Comparison of ENCODE assay signal across 29 cellular contexts in genomic region chr12:66552753-66553152, GRCh38.
DNase-seq lines count a peak whose midpoint lies in the region; ATAC-seq, FAIRE-seq and TF ChIP-seq lines count a peak whose summit lies in the region.
"Had no signal": no experiment of that assay in that cellular context is flagged by ENCODE, and none has a peak within 500 bp of the region (broad histone marks: within the 10 kb centered on the region; RNA-seq: fewer than 3 reads in every experiment).

No MANE protein-coding gene starts in this region.

- H2AFZ ChIP-seq in astrocyte (ENCODE audit: low read depth, low read length) (no peak overlapping the region), neuronal stem cell (ENCODE audit: low read length) (no peak overlapping the region)
- H2AFZ ChIP-seq: PC-9 had no signal

- H3K36me3 ChIP-seq in astrocyte (ENCODE audit: insufficient read depth, low read length) (no peaks in the 10 kb centered on the region), neuronal stem cell (replicated peaks in 1 of 2; ENCODE audit: control insufficient read depth in 2 of 2, insufficient read depth in 2 of 2, low read length in 2 of 2) (no peaks in the 10 kb centered on the region), thyroid gland (no peaks in the 10 kb centered on the region)
- H3K36me3 ChIP-seq: BE2C, HAP-1, MG63 had no signal

- H3K79me2 ChIP-seq in astrocyte (ENCODE audit: insufficient read depth, low read length): no peaks in the 10 kb centered on the region

- H3K23ac ChIP-seq in neuronal stem cell (ENCODE audit: low read depth, low read length, poor library complexity): no peak overlapping the region

- H3K4ac ChIP-seq in neuronal stem cell (ENCODE audit: low read length): no peak overlapping the region

- no peak overlapping the region for H3K9ac ChIP-seq in astrocyte (ENCODE audit: low read length)
- no peak overlapping the region for H3K9ac ChIP-seq in neuronal stem cell (ENCODE audit: low read depth, low read length, poor library complexity)

- H3K79me1 ChIP-seq in neuronal stem cell (ENCODE audit: low read depth, low read length): peaks cover 4% of the 10 kb centered on the region

- H3K27me3 ChIP-seq in astrocyte (ENCODE audit: insufficient read depth, low read length): no peaks in the 10 kb centered on the region
- H3K27me3 ChIP-seq in neuronal stem cell (ENCODE audit: control insufficient read depth in 3 of 3, insufficient read depth in 3 of 3, low read depth in 1 of 3, low read length in 3 of 3): no peaks in the 10 kb centered on the region
- H3K27me3 ChIP-seq in thyroid gland: no peaks in the 10 kb centered on the region
- H3K27me3 ChIP-seq: BE2C, MG63 had no signal

- H4K91ac ChIP-seq in neuronal stem cell (ENCODE audit: low read depth, low read length, poor library complexity): no peak overlapping the region

- H3K27me3 Mint-ChIP-seq in astrocyte (ENCODE audit: low read depth, unreplicated experiment): no peaks in the 10 kb centered on the region

- H3K4me3 Mint-ChIP-seq in astrocyte (ENCODE audit: unreplicated experiment): no peak overlapping the region
- H3K4me3 Mint-ChIP-seq: CD14-positive monocyte; CD8-positive, alpha-beta memory T cell had no signal

- no peak overlapping the region for H2BK120ac ChIP-seq in neuronal stem cell (ENCODE audit: low read depth, low read length)

- H3K18ac ChIP-seq in neuronal stem cell (ENCODE audit: low read length): no peak overlapping the region

- no peaks in the 10 kb centered on the region for H4K20me1 ChIP-seq in astrocyte (ENCODE audit: insufficient read depth, low read length)

- H2BK15ac ChIP-seq in neuronal stem cell (ENCODE audit: low read length): no peak overlapping the region

- no peak for ATAC-seq in HG03469 (IDR thresholded peaks at IDR 0.05; ENCODE audit: unreplicated experiment)
- ATAC-seq: K562 had no signal

- H3K14ac ChIP-seq in neuronal stem cell (ENCODE audit: low read length): no peak overlapping the region

- no peak for FAIRE-seq in astrocyte (lab: Jason Lieb, UNC)
- FAIRE-seq: GM18507, K562 had no signal

- H2BK5ac ChIP-seq in neuronal stem cell (ENCODE audit: low read length): no peak overlapping the region

- H3K4me2 ChIP-seq in astrocyte (ENCODE audit: low read length) (no peak overlapping the region), neuronal stem cell (ENCODE audit: insufficient read depth, low read length, poor library complexity, severe bottlenecking) (no peak overlapping the region)
- H3K4me2 ChIP-seq: PC-9 had no signal

- no peaks in the 10 kb centered on the region for H3K36me3 Mint-ChIP-seq in astrocyte (ENCODE audit: low read depth, unreplicated experiment)
- H3K36me3 Mint-ChIP-seq: CD14-positive monocyte; CD8-positive, alpha-beta memory T cell had no signal

- no peaks in the 10 kb centered on the region for H3K4me1 ChIP-seq in astrocyte (ENCODE audit: insufficient read depth, low read length)
- no peaks in the 10 kb centered on the region for H3K4me1 ChIP-seq in neuronal stem cell (ENCODE audit: control insufficient read depth in 2 of 2, insufficient read depth in 1 of 2, low read depth in 1 of 2, low read length in 2 of 2)
- H3K4me1 ChIP-seq in thyroid gland: no peaks in the 10 kb centered on the region
- H3K4me1 ChIP-seq: BE2C, HAP-1 had no signal

- no peak overlapping the region for H2AK5ac ChIP-seq in neuronal stem cell (ENCODE audit: low read depth, low read length)

- peaks cover 3% of the 10 kb centered on the region for H3K4me1 Mint-ChIP-seq in astrocyte (ENCODE audit: low read depth, unreplicated experiment)

- no peak for TF ChIP-seq POLR2A in thyroid gland (IDR thresholded peaks at IDR 0.05)

- DNase-seq in EH (ENCODE audit: low read depth) (peak; percentile 1), HT1080 (ENCODE audit: low read depth) (peak; percentile 30), astrocyte (ENCODE audit: low read depth) (peak; percentile 18), fibroblast of mammary gland (ENCODE audit: low read depth) (peak; percentile 5), neuronal stem cell (ENCODE audit: low spot score) (no peak), thyroid gland (no peak), DMS79 treated with DMSO at 0.1 percent for 48 hours (lab: John Stamatoyannopoulos, UW) (no peak)
- DNase-seq: 8988T; ACHN; BE2C; CD8-positive, alpha-beta memory T cell; DMS 273 treated with DMSO at 0.1 percent for 48 hours; DMS79; GOT3; MG63; NCI-H1105 treated with DMSO at 0.1 percent for 48 hours; NCI-H2029; NCI-H446 treated with DMSO at 0.1 percent for 48 hours; NCI-H526; NCI-H82; NK-92 treated with Interleukin-12 subunit alpha and Interleukin-12 subunit beta, amount 100 ng/mL, for 24 hours; PC-9; RPMI8226; SHP77 had no signal

- peaks cover 2% of the 10 kb centered on the region for H3K9me3 Mint-ChIP-seq in astrocyte (ENCODE audit: unreplicated experiment)

- intact Hi-C loops in thyroid gland (cut with DNase I): no loop called here

- TF ChIP-seq CTCF in astrocyte (IDR thresholded peaks at IDR 0.05; ENCODE audit: insufficient read depth, low read depth, low read length) (no peak), fibroblast of mammary gland (conservative IDR thresholded peaks at IDR 0.05; ENCODE audit: control insufficient read depth, insufficient read depth, low read depth, low read length) (no peak), thyroid gland (IDR thresholded peaks at IDR 0.05) (no peak)

- H3K4me3 ChIP-seq in astrocyte (ENCODE audit: insufficient read depth, low read depth, low read length) (no peak overlapping the region), fibroblast of mammary gland (ENCODE audit: control insufficient read depth, low read depth, low read length) (no peak overlapping the region), neuronal stem cell (ENCODE audit: low read length in 2 of 2) (no peak overlapping the region), thyroid gland (replicated peaks in 1 of 3) (no peak overlapping the region)
- H3K4me3 ChIP-seq: HAP-1, K562, MG63, PC-9 had no signal

- no peak overlapping the region for H3K27ac Mint-ChIP-seq in astrocyte (ENCODE audit: unreplicated experiment)
- H3K27ac Mint-ChIP-seq: CD14-positive monocyte; CD8-positive, alpha-beta memory T cell had no signal

- H3K27ac ChIP-seq in astrocyte (ENCODE audit: low read depth, low read length) (no peak overlapping the region), neuronal stem cell (replicated peaks; ENCODE audit: low read length) (no peak overlapping the region), thyroid gland (no peak overlapping the region)
- H3K27ac ChIP-seq: PC-9 had no signal

- no peaks in the 10 kb centered on the region for H3K9me3 ChIP-seq in astrocyte (ENCODE audit: insufficient read depth, low read depth, low read length)
- H3K9me3 ChIP-seq in neuronal stem cell (replicated peaks in 1 of 2; ENCODE audit: control insufficient read depth in 2 of 2, insufficient read depth in 1 of 2, low read depth in 1 of 2, low read length in 2 of 2): no peaks in the 10 kb centered on the region
- H3K9me3 ChIP-seq in thyroid gland: no peaks in the 10 kb centered on the region
- H3K9me3 ChIP-seq: BE2C had no signal

- no peak overlapping the region for H2BK12ac ChIP-seq in neuronal stem cell (ENCODE audit: low read length)

- H4K8ac ChIP-seq in neuronal stem cell (ENCODE audit: low read depth, low read length): no peak overlapping the region

Comparison
In these comparisons a context has a peak if more than half of its experiments do, and no peak if none do; other contexts are left out.
1. DNase-seq: peak in EH (single experiment), HT1080 (single experiment), astrocyte (single experiment) and fibroblast of mammary gland (single experiment); none in neuronal stem cell (single experiment), thyroid gland (0 of 2) and DMS79 treated with DMSO at 0.1 percent for 48 hours (single experiment).